ENCODE assay signal across 10 cellular contexts in the genomic region with DNA sequence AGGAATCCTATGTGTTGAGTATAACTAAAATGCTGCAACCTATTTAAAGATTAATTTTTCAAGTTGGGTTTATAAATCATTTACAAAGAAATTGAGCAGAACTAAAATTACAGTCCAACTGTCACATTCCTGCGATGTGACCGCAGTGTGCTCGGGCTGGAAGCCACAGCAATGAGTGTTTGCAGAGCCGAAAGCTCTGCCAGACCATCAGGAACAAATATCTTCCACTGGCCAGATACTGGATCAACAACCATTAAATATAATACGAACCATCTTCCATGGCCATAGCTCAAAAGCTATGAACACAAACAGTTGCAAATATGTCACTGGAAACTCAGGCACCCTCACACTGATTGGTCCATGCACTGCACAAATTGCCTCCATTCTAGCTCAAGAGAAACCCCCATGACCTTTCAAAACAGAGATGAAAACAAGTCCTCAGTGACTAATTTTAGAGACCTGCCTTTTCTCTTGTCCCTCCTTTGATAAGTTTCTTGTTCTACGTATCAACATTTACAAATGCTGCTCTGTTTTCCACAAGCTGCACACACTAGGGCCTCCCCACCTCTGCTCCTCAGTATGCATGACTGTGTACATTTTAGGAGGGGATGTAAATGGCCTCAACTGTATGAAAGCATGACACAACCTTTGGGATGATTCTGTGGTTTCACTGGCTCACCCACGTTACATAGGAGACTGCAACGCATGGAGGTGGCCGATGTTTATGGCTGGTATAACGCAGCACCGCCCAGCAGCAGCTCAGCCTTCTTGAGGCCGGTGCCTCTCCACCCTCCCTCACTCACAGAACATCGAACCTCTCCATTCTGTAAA.
A peak's percentile ranks its signal among the peaks of the same experiment; 100 is the strongest.
DNase-seq lines count a peak whose midpoint lies in the region; ATAC-seq lines count a peak whose summit lies in the region.
"Had no signal": no experiment of that assay in that cellular context is flagged by ENCODE, and none has a peak within 500 bp of the region (broad histone marks: within the 10 kb centered on the region; RNA-seq: fewer than 3 reads in every experiment).

No MANE protein-coding gene starts in this region.

- H3K27me3 Mint-ChIP-seq in activated CD4-positive, alpha-beta T cell treated with anti-CD3 and anti-CD28 coated beads for 36 hours: no peaks in the 10 kb centered on the region
- H3K27me3 Mint-ChIP-seq in activated CD4-positive, alpha-beta memory T cell treated with anti-CD3 and anti-CD28 coated beads for 36 hours: no peaks in the 10 kb centered on the region
- H3K27me3 Mint-ChIP-seq: activated B cell treated with CpG ODN at 0.5 μM for 24 hours, IgD-negative memory B cell had no signal

- peak overlapping the region; percentile 61 for H3K27ac Mint-ChIP-seq in activated CD4-positive, alpha-beta T cell treated with anti-CD3 and anti-CD28 coated beads for 36 hours
- peak overlapping the region; percentile 14 for H3K27ac Mint-ChIP-seq in activated CD4-positive, alpha-beta memory T cell treated with anti-CD3 and anti-CD28 coated beads for 36 hours
- H3K27ac Mint-ChIP-seq: activated B cell treated with CpG ODN at 0.5 μM for 24 hours, IgD-negative memory B cell had no signal

- peaks cover 6% of the 10 kb centered on the region for H3K9me3 Mint-ChIP-seq in activated CD4-positive, alpha-beta T cell treated with anti-CD3 and anti-CD28 coated beads for 36 hours (ENCODE audit: low read depth)
- H3K9me3 Mint-ChIP-seq in activated CD4-positive, alpha-beta memory T cell treated with anti-CD3 and anti-CD28 coated beads for 36 hours: peaks cover 15% of the 10 kb centered on the region

- H3K27me3 ChIP-seq in right cardiac atrium (ENCODE audit: control insufficient read depth, insufficient read depth): no peaks in the 10 kb centered on the region

- intact Hi-C loops in activated CD4-positive, alpha-beta T cell treated with anti-CD3 and anti-CD28 coated beads for 36 hours (cut with DNase I, micrococcal nuclease): loop anchor here (1.0 to 10.0 kb wide), 3 partner anchors 27 to 635 kb away; no protein-coding TSS in a partner anchor
- intact Hi-C loops in activated CD4-positive, alpha-beta memory T cell treated with anti-CD3 and anti-CD28 coated beads for 36 hours (cut with micrococcal nuclease): loop anchor here (10.0 kb wide), 1 partner anchor 315 kb away; no protein-coding TSS in a partner anchor
- intact Hi-C loops in right cardiac atrium (cut with DNase I): loop anchor here in 2 of 4 donors (10.0 kb wide), 2 partner anchors 565 to 575 kb away; no protein-coding TSS in a partner anchor

- POLR2A ChIA-PET in activated CD4-positive, alpha-beta T cell treated with anti-CD3 and anti-CD28 coated beads for 36 hours (lab: Charles Lee): interaction anchor here (1.1 kb wide), 1 partner anchor 171 kb away, joined by 3 read pairs; a partner anchor contains a TSS
- POLR2A ChIA-PET in activated CD4-positive, alpha-beta memory T cell treated with anti-CD3 and anti-CD28 coated beads for 36 hours (lab: Charles Lee): no interaction called here

- H3K27ac ChIP-seq in right cardiac atrium (ENCODE audit: low read length): no peak overlapping the region

- no peak overlapping the region for H3K4me3 ChIP-seq in right cardiac atrium (ENCODE audit: low read length)

- peak; percentile 66 for DNase-seq in activated CD4-positive, alpha-beta T cell treated with anti-CD3 and anti-CD28 coated beads for 36 hours
- DNase-seq in activated CD4-positive, alpha-beta T cell treated with anti-CD3 and anti-CD28 coated beads for 4 hours: no peak
- DNase-seq in activated CD4-positive, alpha-beta memory T cell treated with anti-CD3 and anti-CD28 coated beads for 36 hours: peak; percentile 40
- DNase-seq in right cardiac atrium (peak in 1 of 3 donors; percentile 73), T-helper 9 cell (no peak), NCI-H187 (lab: John Stamatoyannopoulos, UW) (no peak)
- peak; percentile 7 for DNase-seq in stimulated activated naive CD4-positive, alpha-beta T cell treated with Interleukin-2 at 50 U/mL for 16 hours (lab: John Stamatoyannopoulos, UW)
- DNase-seq: activated B cell treated with CpG ODN at 0.5 μM for 24 hours had no signal

- H3K4me1 ChIP-seq in right cardiac atrium (ENCODE audit: control insufficient read depth, insufficient read depth, low read length): no peaks in the 10 kb centered on the region

- no peak overlapping the region for H3K4me3 Mint-ChIP-seq in activated CD4-positive, alpha-beta T cell treated with anti-CD3 and anti-CD28 coated beads for 36 hours
- no peak overlapping the region for H3K4me3 Mint-ChIP-seq in activated CD4-positive, alpha-beta memory T cell treated with anti-CD3 and anti-CD28 coated beads for 36 hours
- H3K4me3 Mint-ChIP-seq: activated B cell treated with CpG ODN at 0.5 μM for 24 hours had no signal

- H3K36me3 Mint-ChIP-seq in activated CD4-positive, alpha-beta T cell treated with anti-CD3 and anti-CD28 coated beads for 36 hours (ENCODE audit: low read depth): peaks cover 11% of the 10 kb centered on the region
- H3K36me3 Mint-ChIP-seq in activated CD4-positive, alpha-beta memory T cell treated with anti-CD3 and anti-CD28 coated beads for 36 hours: peaks cover 8% of the 10 kb centered on the region

- CTCF ChIA-PET in activated CD4-positive, alpha-beta T cell treated with anti-CD3 and anti-CD28 coated beads for 36 hours (lab: Charles Lee): interaction anchor here (1.2 kb wide), 1 partner anchor 50 kb away, joined by 3 read pairs; no protein-coding TSS in a partner anchor
- CTCF ChIA-PET in activated CD4-positive, alpha-beta memory T cell treated with anti-CD3 and anti-CD28 coated beads for 36 hours (lab: Charles Lee): no interaction called here

- H3K4me1 Mint-ChIP-seq in activated CD4-positive, alpha-beta T cell treated with anti-CD3 and anti-CD28 coated beads for 36 hours: peaks cover 16% of the 10 kb centered on the region
- H3K4me1 Mint-ChIP-seq in activated CD4-positive, alpha-beta memory T cell treated with anti-CD3 and anti-CD28 coated beads for 36 hours (ENCODE audit: low read depth): peaks cover 13% of the 10 kb centered on the region
- H3K4me1 Mint-ChIP-seq: activated B cell treated with CpG ODN at 0.5 μM for 24 hours, IgD-negative memory B cell had no signal

- WGBS in right cardiac atrium: 71% methylated on average over 13 of the region's 13 CpGs

- ATAC-seq in activated CD4-positive, alpha-beta T cell treated with anti-CD3 and anti-CD28 coated beads for 36 hours: peak; percentile 92
- ATAC-seq in right cardiac atrium (peak; percentile 41 to 75), HG02970 (IDR thresholded peaks at IDR 0.05; ENCODE audit: low FRiP score, unreplicated experiment) (no peak)

- H3K9me3 ChIP-seq in right cardiac atrium (ENCODE audit: control insufficient read depth, low read length): no peaks in the 10 kb centered on the region

Comparison
In these comparisons a context has a peak if more than half of its experiments do, and no peak if none do; other contexts are left out.
1. DNase-seq: peak in activated CD4-positive, alpha-beta T cell treated with anti-CD3 and anti-CD28 coated beads for 36 hours (single experiment), activated CD4-positive, alpha-beta memory T cell treated with anti-CD3 and anti-CD28 coated beads for 36 hours (single experiment) and stimulated activated naive CD4-positive, alpha-beta T cell treated with Interleukin-2 at 50 U/mL for 16 hours (single experiment); none in activated CD4-positive, alpha-beta T cell treated with anti-CD3 and anti-CD28 coated beads for 4 hours (0 of 2), T-helper 9 cell (single experiment) and NCI-H187 (0 of 2).